Comparison of ENCODE assay signal across 18 cellular contexts in the genomic region with DNA sequence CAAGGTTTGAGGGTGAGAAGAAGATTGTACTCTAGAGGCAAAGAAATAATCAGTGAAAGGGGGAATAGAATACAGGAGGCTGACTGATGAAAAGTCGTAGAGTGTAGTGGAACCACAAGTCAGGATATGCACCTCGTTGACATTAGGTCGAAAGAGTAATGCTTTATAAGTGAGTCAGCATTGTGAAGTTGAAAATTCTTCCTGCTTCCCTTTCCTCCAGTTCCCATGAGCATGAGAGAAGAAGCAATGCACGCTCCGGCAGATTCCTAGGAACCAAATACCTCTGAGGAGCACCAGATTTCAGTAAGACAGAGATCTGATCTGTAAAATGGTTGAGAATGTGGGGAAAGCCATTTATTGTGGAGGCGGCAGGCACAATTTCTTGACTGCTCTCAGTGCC. TPM values are rescaled to one million over a fixed set of nuclear protein-coding genes. Genes with fewer than 3 reads are reported as not detected.
DNase-seq lines count a peak whose midpoint lies in the region; ATAC-seq, FAIRE-seq and TF ChIP-seq lines count a peak whose summit lies in the region.
"Had no signal": no experiment of that assay in that cellular context is flagged by ENCODE, and none has a peak within 500 bp of the region (broad histone marks: within the 10 kb centered on the region; RNA-seq: fewer than 3 reads in every experiment).

No MANE protein-coding gene starts in this region.

- intact Hi-C loops in PC-3 (cut with micrococcal nuclease): loop anchor here (2.0 kb wide), 1 partner anchor 16 kb away; no protein-coding TSS in a partner anchor
- intact Hi-C loops in aorta (cut with DNase I): no loop called here

- no TSS peak for BruUV-seq in PC-3 (replicated peaks; lab: Mats Ljungman, UMichigan)

- TF ChIP-seq POLR2A in GM12891 (IDR thresholded peaks at IDR 0.05; ENCODE audit: low read depth, low read length): no peak

- H3K9me2 ChIP-seq in PC-3 (replicated peaks; ENCODE audit: low read length): no peaks in the 10 kb centered on the region

- H3K4me3 ChIP-seq in PC-3 (ENCODE audit: low read length) (peak overlapping the region; percentile 28; the same call in 1 of the 2 replicates), epithelial cell of proximal tubule (ENCODE audit: low read depth, low read length) (no peak overlapping the region), mesodermal cell (ENCODE audit: extremely low read depth, insufficient read depth, low read length, poor library complexity, severe bottlenecking) (no peak overlapping the region), aorta (ENCODE audit: low read length in 2 of 2) (no peak overlapping the region)
- H3K4me3 ChIP-seq: ascending aorta, lung, uterus had no signal

- peak overlapping the region; percentile 68 for H3K4me2 ChIP-seq in PC-3 (ENCODE audit: low read length)

- no peak for FAIRE-seq in GM12891 (lab: Jason Lieb, UNC)

- ATAC-seq in PC-3 (peak; percentile 88), aorta (ENCODE audit: low FRiP score) (no peak), HG02938 (IDR thresholded peaks at IDR 0.05; ENCODE audit: unreplicated experiment) (no peak), GM18502 (IDR thresholded peaks at IDR 0.05; ENCODE audit: poor library complexity, unreplicated experiment) (no peak)

- no peak for TF ChIP-seq CTCF in C4-2B (conservative IDR thresholded peaks at IDR 0.05)
- TF ChIP-seq CTCF in PC-3 (conservative IDR thresholded peaks at IDR 0.05; ENCODE audit: low read depth, low read length): no peak
- no peak for TF ChIP-seq CTCF in epithelial cell of proximal tubule (conservative IDR thresholded peaks at IDR 0.05; ENCODE audit: low read depth, low read length)

- H3K27ac ChIP-seq in C4-2B (peak overlapping the region; percentile 18; the same call in 1 of the 2 replicates), PC-3 (ENCODE audit: low read length) (peak overlapping the region; percentile 92), mesodermal cell (ENCODE audit: low read depth, low read length, severe bottlenecking) (peak overlapping the region; percentile 30), aorta (ENCODE audit: low read depth in 1 of 2, low read length in 2 of 2) (no peak overlapping the region)
- H3K27ac ChIP-seq: ascending aorta, uterus had no signal

- DNase-seq in PC-3 (peak; percentile 94), epithelial cell of proximal tubule (ENCODE audit: low read depth) (peak; percentile 86), aorta (no peak), GM12891 (ENCODE audit: insufficient read length, low spot score) (no peak)
- DNase-seq: activated CD4-positive, alpha-beta T cell treated with anti-CD3 and anti-CD28 coated beads for 1 hour; activated T-cell treated with anti-CD3 and anti-CD28 coated beads, Interleukin-2, amount 50 U/mL, for 24 hours; effector CD8-positive, alpha-beta T cell; hypothalamus; NCI-H2081 treated with DMSO at 0.1 percent for 48 hours; nucleus accumbens; uterus had no signal

- no peaks in the 10 kb centered on the region for H3K27me3 ChIP-seq in PC-3 (ENCODE audit: low read length)
- H3K27me3 ChIP-seq in aorta (ENCODE audit: control insufficient read depth in 1 of 2, insufficient read depth in 2 of 2, low read length in 1 of 2): no peaks in the 10 kb centered on the region
- H3K27me3 ChIP-seq: ascending aorta, uterus had no signal

- CTCF ChIA-PET in PC-3 (lab: Charles Lee): interaction anchor here (0.5 kb wide), 1 partner anchor 188 kb away, joined by 3 read pairs; no protein-coding TSS in a partner anchor

- H3F3A ChIP-seq in PC-3 (ENCODE audit: low read length, unreplicated experiment): no peaks in the 10 kb centered on the region

- no peaks in the 10 kb centered on the region for H4K20me1 ChIP-seq in PC-3 (ENCODE audit: low read length)

- 76 to 90% methylated on average over 2 of the region's 6 CpGs for WGBS in mesodermal cell (ENCODE audit: insufficient coverage in 2 of 2), 2 experiments
- 58 to 63% methylated on average over 6 of the region's 6 CpGs for WGBS in aorta, 2 donors

- H2AFZ ChIP-seq in PC-3 (ENCODE audit: low read length): peak overlapping the region; percentile 41

- H3K9me3 ChIP-seq in PC-3 (ENCODE audit: low read length) (no peaks in the 10 kb centered on the region), mesodermal cell (ENCODE audit: control insufficient read depth, low read length) (peaks cover 4% of the 10 kb centered on the region), aorta (ENCODE audit: control insufficient read depth, low read length) (no peaks in the 10 kb centered on the region)
- H3K9me3 ChIP-seq: ascending aorta, uterus had no signal

- H3K4me1 ChIP-seq in PC-3 (ENCODE audit: insufficient read depth, low read length) (peaks cover 39% of the 10 kb centered on the region), mesodermal cell (ENCODE audit: control insufficient read depth, insufficient read depth, low read length, poor library complexity, severe bottlenecking) (peaks cover 7% of the 10 kb centered on the region), aorta (ENCODE audit: control insufficient read depth in 1 of 2, insufficient read depth in 2 of 2, low read length in 2 of 2) (no peaks in the 10 kb centered on the region)
- H3K4me1 ChIP-seq: ascending aorta, uterus had no signal

- no peaks in the 10 kb centered on the region for H3K79me2 ChIP-seq in PC-3 (ENCODE audit: low read length)

- no peaks in the 10 kb centered on the region for H3K36me3 ChIP-seq in PC-3 (ENCODE audit: low read depth, low read length)
- H3K36me3 ChIP-seq in mesodermal cell (ENCODE audit: control insufficient read depth, insufficient read depth, low read length): no peaks in the 10 kb centered on the region
- H3K36me3 ChIP-seq in aorta (ENCODE audit: control insufficient read depth in 1 of 2, insufficient read depth in 2 of 2, low read length in 1 of 2): no peaks in the 10 kb centered on the region
- H3K36me3 ChIP-seq: ascending aorta, uterus had no signal

- POLR2A ChIA-PET in PC-3 (lab: Charles Lee; ENCODE audit: unreplicated experiment): no interaction called here

- peak overlapping the region; percentile 74 for H3K9ac ChIP-seq in PC-3 (ENCODE audit: low read length)

TF ChIP-seq in GM12891, 5 proteins besides CTCF, POLR2A, EP300 and RAD21:
- TF ChIP-seq POU2F2 (IDR thresholded peaks at IDR 0.05; ENCODE audit: low read depth, low read length) (no peak), PAX5 (IDR thresholded peaks at IDR 0.05; ENCODE audit: insufficient read depth, low read length, severe bottlenecking) (no peak), TAF1 (IDR thresholded peaks at IDR 0.05; ENCODE audit: low read depth, low read length) (no peak), SPI1 (IDR thresholded peaks at IDR 0.05; ENCODE audit: low read depth, low read length) (no peak), POLR2AphosphoS5 (IDR thresholded peaks at IDR 0.05; ENCODE audit: low read depth, low read length) (no peak)

RNA-seq across cellular contexts. Expression of a gene that starts 16.5 kb away (rescaled TPM):
- total RNA-seq in PC-3 (2014; rRNA removed) (not detected in 2 replicates), epithelial cell of proximal tubule (not detected in 2 replicates), aorta (not detected)
- polyA plus RNA-seq in mesodermal cell (2013, experiment 1 of 2): not detected
- polyA plus RNA-seq in mesodermal cell (2013, experiment 2 of 2): not detected
- not detected for polyA plus RNA-seq in aorta
- 0.03 TPM for polyA plus RNA-seq in GM12891 (2012; ENCODE audit: low read depth, missing spikeins)
- total RNA-seq: ascending aorta, lung, uterus had no signal
- polyA plus RNA-seq: BJ, lung had no signal

Comparison
In these comparisons a context has a peak if more than half of its experiments do, and no peak if none do; other contexts are left out.
1. H3K27ac ChIP-seq: peak in C4-2B (single experiment), PC-3 (single experiment) and mesodermal cell (single experiment); none in aorta (0 of 2).
2. DNase-seq: peak in PC-3 (single experiment) and epithelial cell of proximal tubule (single experiment); none in aorta (0 of 2) and GM12891 (single experiment).